12 cellular contexts compared by ENCODE assay signal in genomic region chr6:143271024-143271423, GRCh38.
DNase-seq lines count a peak whose midpoint lies in the region; ATAC-seq, FAIRE-seq and TF ChIP-seq lines count a peak whose summit lies in the region.
"Had no signal": no experiment of that assay in that cellular context is flagged by ENCODE, and none has a peak within 500 bp of the region (broad histone marks: within the 10 kb centered on the region; RNA-seq: fewer than 3 reads in every experiment).

No MANE protein-coding gene starts in this region.

- DNase-seq in AG08396 (ENCODE audit: low spot score) (peak; percentile 63), HT1080 (ENCODE audit: low read depth) (peak; percentile 62), mammary epithelial cell (peak; percentile 80), keratinocyte (ENCODE audit: low read depth, low spot score) (peak; percentile 66), testis (no peak), kidney (no peak), NCI-H146 treated with DMSO at 0.1 percent for 48 hours (lab: John Stamatoyannopoulos, UW; ENCODE audit: unreplicated experiment) (no peak)
- DNase-seq in natural killer cell treated with Interleukin-12 subunit alpha and Interleukin-12 subunit beta and Interleukin-15 and Interleukin-18, amount 100 ng/mL, for 72 hours (ENCODE audit: low spot score), result no peak
- DNase-seq: CD4-positive, alpha-beta T cell; effector memory CD4-positive, alpha-beta T cell had no signal

- H3K9me3 ChIP-seq in mammary epithelial cell (replicated peaks; ENCODE audit: insufficient read depth, low read length) (no peaks in the 10 kb centered on the region), keratinocyte (ENCODE audit: control insufficient read depth, low read depth, low read length) (no peaks in the 10 kb centered on the region), testis (no peaks in the 10 kb centered on the region), kidney (ENCODE audit: control insufficient read depth in 1 of 2, low read length in 2 of 2) (no peaks in the 10 kb centered on the region)

- H3K27ac ChIP-seq in mammary epithelial cell (ENCODE audit: insufficient read depth, low read depth, low read length), result no peak overlapping the region
- no peak overlapping the region for H3K27ac ChIP-seq in keratinocyte (ENCODE audit: control insufficient read depth, insufficient read depth, low read length)
- no peak overlapping the region for H3K27ac ChIP-seq in testis
- no peak overlapping the region for H3K27ac ChIP-seq in kidney (ENCODE audit: low read depth in 2 of 2, low read length in 2 of 2)

- no peaks in the 10 kb centered on the region for H3K4me1 Mint-ChIP-seq in natural killer cell treated with Interleukin-12 subunit alpha and Interleukin-12 subunit beta and Interleukin-15 and Interleukin-18, amount 100 ng/mL, for 72 hours (ENCODE audit: low read depth in 2 of 2)

- WGBS in mammary epithelial cell (ENCODE audit: low coverage, missing lambda C conversion rate), result 20% methylated on average over 4 of the region's 4 CpGs
- 61 to 72% methylated on average over 4 of the region's 4 CpGs for WGBS in testis, 2 donors

- H3K4me3 ChIP-seq in mammary epithelial cell (replicated peaks in 1 of 3; ENCODE audit: insufficient read depth in 1 of 3, low read depth in 2 of 3, low read length in 3 of 3) (no peak overlapping the region), keratinocyte (ENCODE audit: control insufficient read depth in 2 of 3, extremely low read depth in 1 of 3, insufficient read depth in 2 of 3, low read depth in 1 of 3, low read length in 3 of 3) (no peak overlapping the region), testis (no peak overlapping the region), kidney (ENCODE audit: low read length in 2 of 2) (no peak overlapping the region)
- H3K4me3 ChIP-seq: lung had no signal

- intact Hi-C loops in mammary epithelial cell (cut with micrococcal nuclease), result loop anchor here (1.0 to 2.0 kb wide), 2 partner anchors 15 to 126 kb away; no protein-coding TSS in a partner anchor
- intact Hi-C loops in testis (cut with DNase I; ENCODE audit: low total_unique reads), result no loop called here
- intact Hi-C loops in kidney (cut with DNase I), result no loop called here

- dilution Hi-C loops in mammary epithelial cell (cut with HindIII; ENCODE audit: low sequenced_read_pairs), result no loop called here
- dilution Hi-C loops in keratinocyte (cut with MboI; ENCODE audit: extremely low pct_ligation_motif_present, low sequenced_read_pairs), result no loop called here

- H2AFZ ChIP-seq in mammary epithelial cell (ENCODE audit: low read depth, low read length) (no peak overlapping the region), keratinocyte (ENCODE audit: control insufficient read depth, low read length) (no peak overlapping the region)

- FAIRE-seq in keratinocyte (lab: Jason Lieb, UNC) (peak; percentile 92), kidney (lab: Jason Lieb, UNC) (no peak)

- H3K79me2 ChIP-seq in mammary epithelial cell (ENCODE audit: insufficient read depth, low read length) (no peaks in the 10 kb centered on the region), keratinocyte (ENCODE audit: control insufficient read depth, insufficient read depth, low read length) (no peaks in the 10 kb centered on the region)

- no peaks in the 10 kb centered on the region for H3K9me3 Mint-ChIP-seq in natural killer cell treated with Interleukin-12 subunit alpha and Interleukin-12 subunit beta and Interleukin-15 and Interleukin-18, amount 100 ng/mL, for 72 hours

- in situ Hi-C loops in mammary epithelial cell (cut with MboI; ENCODE audit: low sequenced_read_pairs in 2 of 2), result no loop called here

- H3K9me1 ChIP-seq in keratinocyte (ENCODE audit: control insufficient read depth, extremely low read depth, insufficient read depth, low read length), result no peaks in the 10 kb centered on the region

- H3K27ac Mint-ChIP-seq in natural killer cell treated with Interleukin-12 subunit alpha and Interleukin-12 subunit beta and Interleukin-15 and Interleukin-18, amount 100 ng/mL, for 72 hours, result no peak overlapping the region
- H3K27ac Mint-ChIP-seq: activated T-helper 2 cell treated with anti-CD3 and anti-CD28 coated beads, Interferon-gamma antibody, Interleukin-2, Interleukin-4, amounts not matched to agents 10 μg/mL and 5 μg/mL and 100 μg/mL, durations not matched to agents 14 hours and 24 hours and 36 hours; CD4-positive, alpha-beta T cell had no signal

- H3K27me3 ChIP-seq in mammary epithelial cell (ENCODE audit: insufficient read depth, low read length) (no peaks in the 10 kb centered on the region), keratinocyte (ENCODE audit: control insufficient read depth, extremely low read depth, insufficient read depth, low read length) (no peaks in the 10 kb centered on the region), testis (no peaks in the 10 kb centered on the region)

- BruUV-seq in mammary epithelial cell (replicated peaks; lab: Mats Ljungman, UMichigan), result no TSS peak

- peaks cover 11% of the 10 kb centered on the region for H3K4me1 ChIP-seq in mammary epithelial cell (ENCODE audit: insufficient read depth, low read length)
- peaks cover 17% of the 10 kb centered on the region for H3K4me1 ChIP-seq in keratinocyte (ENCODE audit: control insufficient read depth, extremely low read depth, insufficient read depth, low read length)
- H3K4me1 ChIP-seq in testis, result no peaks in the 10 kb centered on the region
- H3K4me1 ChIP-seq in kidney (ENCODE audit: control insufficient read depth in 1 of 2, insufficient read depth in 1 of 2, low read depth in 1 of 2, low read length in 2 of 2), result no peaks in the 10 kb centered on the region

- H3K36me3 ChIP-seq in mammary epithelial cell (ENCODE audit: insufficient read depth, low read length) (no peaks in the 10 kb centered on the region), keratinocyte (ENCODE audit: control insufficient read depth in 2 of 2, extremely low read depth in 1 of 2, insufficient read depth in 2 of 2, low read length in 2 of 2) (no peaks in the 10 kb centered on the region), testis (ENCODE audit: low read depth, missing control alignments) (no peaks in the 10 kb centered on the region), kidney (ENCODE audit: control insufficient read depth in 1 of 2, insufficient read depth in 2 of 2, low read length in 2 of 2) (no peaks in the 10 kb centered on the region)

- H3K9ac ChIP-seq in mammary epithelial cell (ENCODE audit: insufficient read depth, low read length) (no peak overlapping the region), keratinocyte (ENCODE audit: control insufficient read depth, extremely low read depth, insufficient read depth, low read length) (no peak overlapping the region), kidney (ENCODE audit: low read length in 2 of 2) (no peak overlapping the region)

- no peak for ATAC-seq in natural killer cell treated with Interleukin-12 subunit alpha and Interleukin-12 subunit beta and Interleukin-15 and Interleukin-18, amount 100 ng/mL, for 72 hours

- TF ChIP-seq CTCF in mammary epithelial cell (conservative IDR thresholded peaks at IDR 0.05 in 1 of 2, IDR thresholded peaks at IDR 0.05 in 1 of 2; ENCODE audit: extremely low read depth in 1 of 2, insufficient read depth in 1 of 2, low read depth in 1 of 2, low read length in 2 of 2) (no peak), keratinocyte (optimal IDR thresholded peaks at IDR 0.05 in 1 of 3, IDR thresholded peaks at IDR 0.05 in 1 of 3, conservative IDR thresholded peaks at IDR 0.05 in 1 of 3; ENCODE audit: extremely low read depth in 1 of 3, insufficient read depth in 2 of 3, low read length in 3 of 3) (no peak), testis (IDR thresholded peaks at IDR 0.05) (no peak), kidney (IDR thresholded peaks at IDR 0.05; ENCODE audit: borderline replicate concordance, extremely low read depth, insufficient read depth) (no peak)

- no peak overlapping the region for H3K4me2 ChIP-seq in mammary epithelial cell (ENCODE audit: insufficient read depth, low read depth, low read length)
- peak overlapping the region; percentile 34 for H3K4me2 ChIP-seq in keratinocyte (ENCODE audit: control insufficient read depth, extremely low read depth, insufficient read depth, low read depth, low read length)

- no peak overlapping the region for H3K4me3 Mint-ChIP-seq in natural killer cell treated with Interleukin-12 subunit alpha and Interleukin-12 subunit beta and Interleukin-15 and Interleukin-18, amount 100 ng/mL, for 72 hours
- H3K4me3 Mint-ChIP-seq: CD4-positive, alpha-beta T cell had no signal

- H4K20me1 ChIP-seq in mammary epithelial cell (ENCODE audit: insufficient read depth, low read length) (no peaks in the 10 kb centered on the region), keratinocyte (ENCODE audit: control insufficient read depth, extremely low read depth, insufficient read depth, low read length) (no peaks in the 10 kb centered on the region)

- H3K36me3 Mint-ChIP-seq in natural killer cell treated with Interleukin-12 subunit alpha and Interleukin-12 subunit beta and Interleukin-15 and Interleukin-18, amount 100 ng/mL, for 72 hours, result no peaks in the 10 kb centered on the region

- no peaks in the 10 kb centered on the region for H3K27me3 Mint-ChIP-seq in natural killer cell treated with Interleukin-12 subunit alpha and Interleukin-12 subunit beta and Interleukin-15 and Interleukin-18, amount 100 ng/mL, for 72 hours
- H3K27me3 Mint-ChIP-seq: CD4-positive, alpha-beta T cell had no signal

- no peak for TF ChIP-seq POLR2A in testis (IDR thresholded peaks at IDR 0.05)

- CTCF ChIA-PET in mammary epithelial cell (lab: Charles Lee; ENCODE audit: low non-redundant PET), result interaction anchor here (0.5 kb wide), 1 partner anchor 1316 kb away, joined by 4 read pairs; no protein-coding TSS in a partner anchor

Comparison
In these comparisons a context has a peak if more than half of its experiments do, and no peak if none do; other contexts are left out.
1. DNase-seq: peak in AG08396 (single experiment), HT1080 (single experiment), mammary epithelial cell (single experiment) and keratinocyte (single experiment); none in testis (single experiment), kidney (single experiment), natural killer cell treated with Interleukin-12 subunit alpha and Interleukin-12 subunit beta and Interleukin-15 and Interleukin-18, amount 100 ng/mL, for 72 hours (single experiment) and NCI-H146 treated with DMSO at 0.1 percent for 48 hours (single experiment).